Comparison of ENCODE assay signal across 11 cellular contexts in genomic region chr21:36929622-36930021, GRCh38. TPM values are rescaled to one million over a fixed set of nuclear protein-coding genes. Genes with fewer than 3 reads are reported as not detected.
A peak's percentile ranks its signal among the peaks of the same experiment; 100 is the strongest.
DNase-seq lines count a peak whose midpoint lies in the region; ATAC-seq and TF ChIP-seq lines count a peak whose summit lies in the region.
"Had no signal": no experiment of that assay in that cellular context is flagged by ENCODE, and none has a peak within 500 bp of the region (broad histone marks: within the 10 kb centered on the region; RNA-seq: fewer than 3 reads in every experiment).

No MANE protein-coding gene starts in this region.

- intact Hi-C loops in lower lobe of right lung (cut with DNase I), result loop anchor here (10.0 kb wide), 1 partner anchor 425 kb away; no protein-coding TSS in a partner anchor

- H3K4me1 Mint-ChIP-seq in endodermal cell (no peaks in the 10 kb centered on the region), neural crest cell (no peaks in the 10 kb centered on the region)

- H3K4me3 Mint-ChIP-seq in endodermal cell (no peak overlapping the region), neural crest cell (no peak overlapping the region)

- peaks cover 16% of the 10 kb centered on the region for H3K36me3 ChIP-seq in endodermal cell (ENCODE audit: control insufficient read depth, insufficient read depth, low read length)
- H3K36me3 ChIP-seq in lower lobe of right lung, result peaks cover 15% of the 10 kb centered on the region

- H3K27me3 Mint-ChIP-seq in endodermal cell (ENCODE audit: insufficient read depth) (no peaks in the 10 kb centered on the region), neural crest cell (ENCODE audit: low read depth) (no peaks in the 10 kb centered on the region)

- H3K9me3 Mint-ChIP-seq in endodermal cell (no peaks in the 10 kb centered on the region), neural crest cell (no peaks in the 10 kb centered on the region)

- H3K27me3 ChIP-seq in endodermal cell (ENCODE audit: control insufficient read depth, insufficient read depth, low read length, poor library complexity, severe bottlenecking), result no peaks in the 10 kb centered on the region
- H3K27me3 ChIP-seq in lower lobe of right lung (ENCODE audit: low read depth), result no peaks in the 10 kb centered on the region
- H3K27me3 ChIP-seq: heart left ventricle had no signal

- TF ChIP-seq CTCF in endodermal cell (conservative IDR thresholded peaks at IDR 0.05), result peak; percentile 41
- TF ChIP-seq CTCF in neural crest cell (conservative IDR thresholded peaks at IDR 0.05), result peak; percentile 21
- no peak for TF ChIP-seq CTCF in lower lobe of right lung (IDR thresholded peaks at IDR 0.05)

- 82 to 84% methylated on average over 6 to 7 of the region's 7 CpGs for WGBS in endodermal cell (ENCODE audit: insufficient coverage in 1 of 2, insufficient read length in 1 of 2), 2 experiments

- DNase-seq in GM03348 (ENCODE audit: low spot score) (peak; percentile 33), NCI-H345 treated with DMSO at 0.1 percent for 48 hours (lab: John Stamatoyannopoulos, UW; ENCODE audit: unreplicated experiment) (peak; percentile 1), endodermal cell (no peak), neural crest cell (ENCODE audit: low read depth, low spot score) (no peak), GM19238 (ENCODE audit: insufficient read length, low spot score) (no peak), lower lobe of right lung (no peak), cerebellar nuclear complex (lab: John Stamatoyannopoulos, UW) (no peak), activated T-cell treated with anti-CD3 and anti-CD28 coated beads for 4 hours (no peak)
- DNase-seq: aorta, GF-D8, heart left ventricle had no signal

- H3K4me3 ChIP-seq in endodermal cell (ENCODE audit: low read length) (no peak overlapping the region), lower lobe of right lung (no peak overlapping the region)
- H3K4me3 ChIP-seq: heart left ventricle had no signal

- H3K36me3 Mint-ChIP-seq in endodermal cell (ENCODE audit: low read depth), result peaks cover 20% of the 10 kb centered on the region
- peaks cover 3% of the 10 kb centered on the region for H3K36me3 Mint-ChIP-seq in neural crest cell (ENCODE audit: low read depth)

- ATAC-seq in lower lobe of right lung, result no peak
- ATAC-seq: heart left ventricle had no signal

- no peaks in the 10 kb centered on the region for H3K9me3 ChIP-seq in endodermal cell (ENCODE audit: control insufficient read depth, low read length)
- H3K9me3 ChIP-seq in lower lobe of right lung, result no peaks in the 10 kb centered on the region
- H3K9me3 ChIP-seq: heart left ventricle had no signal

- H3K4me1 ChIP-seq in endodermal cell (ENCODE audit: control insufficient read depth, insufficient read depth, low read length), result no peaks in the 10 kb centered on the region
- peaks cover 6% of the 10 kb centered on the region for H3K4me1 ChIP-seq in lower lobe of right lung

- no peak overlapping the region for H3K27ac Mint-ChIP-seq in endodermal cell
- H3K27ac Mint-ChIP-seq in neural crest cell (ENCODE audit: unreplicated experiment), result no peak overlapping the region

- no peak overlapping the region for H3K9ac ChIP-seq in endodermal cell (ENCODE audit: extremely low read depth, low read length, poor library complexity, severe bottlenecking)

- no peak overlapping the region for H3K27ac ChIP-seq in endodermal cell (ENCODE audit: low read depth, low read length)
- no peak overlapping the region for H3K27ac ChIP-seq in lower lobe of right lung
- H3K27ac ChIP-seq: heart left ventricle had no signal

RNA-seq across cellular contexts. Expression of gene HLCS, which starts 36.8 kb away (rescaled TPM):
- total RNA-seq in endodermal cell (10 to 100 TPM; 25.0 to 30.1 TPM), neural crest cell (18.5 and 21.9 TPM in 2 replicates), lower lobe of right lung (17.1 TPM)
- 13.9 TPM for polyA plus RNA-seq in endodermal cell (2013, experiment 1 of 2)
- polyA plus RNA-seq in endodermal cell (2013, experiment 2 of 2), result 12.3 TPM

Comparison
In these comparisons a context has a peak if more than half of its experiments do, and no peak if none do; other contexts are left out.
1. DNase-seq: peak in GM03348 (single experiment) and NCI-H345 treated with DMSO at 0.1 percent for 48 hours (single experiment); none in endodermal cell (single experiment), neural crest cell (single experiment), GM19238 (single experiment), lower lobe of right lung (single experiment), cerebellar nuclear complex (0 of 2) and activated T-cell treated with anti-CD3 and anti-CD28 coated beads for 4 hours (single experiment).